29 cellular contexts compared by ENCODE assay signal in genomic region chr10:70201105-70201504, GRCh38.
"Had no signal": no experiment of that assay in that cellular context is flagged by ENCODE, and none has a peak within 500 bp of the region (broad histone marks: within the 10 kb centered on the region; RNA-seq: fewer than 3 reads in every experiment).

No MANE protein-coding gene starts in this region.

- DNase-seq: activated CD4-positive, alpha-beta T cell treated with anti-CD3 and anti-CD28 coated beads for 36 hours; activated CD4-positive, alpha-beta T cell treated with anti-CD3 and anti-CD28 coated beads, Interleukin-2, amount 10 ng/mL, durations not matched to agents 7 days and 5 days; activated CD4-positive, alpha-beta T cell treated with anti-CD3 and anti-CD28 coated beads, Interleukin-2, amount 50 U/mL, for 48 hours; activated effector memory CD4-positive, alpha-beta T cell treated with Interleukin-2 at 50 U/mL for 16 hours; activated naive CD4-positive, alpha-beta T cell treated with anti-CD3 and anti-CD28 coated beads, Interleukin-2, amount 10 ng/mL, durations not matched to agents 7 days and 5 days; activated T-cell treated with anti-CD3 and anti-CD28 coated beads, Interleukin-2, amount 50 U/mL, for 24 hours; amygdala; Karpas-422; MG63; NCI-H1048; NCI-H1105 treated with DMSO at 0.1 percent for 48 hours; NCI-H1436 treated with DMSO at 0.1 percent for 48 hours; NCI-H1694 treated with DMSO at 0.1 percent for 48 hours; NCI-H2029; NCI-H345; NCI-H524 treated with DMSO at 0.1 percent for 48 hours; SHP77; SK-N-SH had no signal

- H3K4me1 ChIP-seq: ascending aorta had no signal

- H3K4me2 ChIP-seq: SK-N-SH had no signal

- H3K9ac ChIP-seq: SK-N-SH had no signal

- H3K4me3 ChIP-seq: ascending aorta, coronary artery, MG63, SJSA1 had no signal

- H3K4me3 Mint-ChIP-seq: activated CD4-positive, alpha-beta T cell treated with anti-CD3 and anti-CD28 coated beads for 36 hours; activated CD4-positive, alpha-beta T cell treated with anti-CD3 and anti-CD28 coated beads, Interleukin-2, amount 10 ng/mL, durations not matched to agents 7 days and 5 days; activated naive CD4-positive, alpha-beta T cell treated with anti-CD3 and anti-CD28 coated beads, Interleukin-2, amount 10 ng/mL, durations not matched to agents 7 days and 5 days; activated naive CD8-positive, alpha-beta T cell; activated T-cell treated with anti-CD3 and anti-CD28 coated beads, Interleukin-2, amount 50 U/mL, for 24 hours; activated T-helper 1 cell treated with anti-CD3 and anti-CD28 coated beads, Interleukin-12 subunit alpha, Interleukin-12 subunit beta, Interleukin-2, Interleukin-4 antibody, amounts not matched to agents 30 ng/mL and 10 ng/mL and 1 ng/mL, durations not matched to agents 14 hours and 24 hours and 36 hours; T-helper 1 cell treated with Interleukin-12 subunit alpha and Interleukin-12 subunit beta and Interleukin-4 antibody, amounts not matched to agents 30 μg/mL and 1 μg/mL, for 36 hours; WTC11 had no signal

- H3K27ac ChIP-seq: ascending aorta, coronary artery, SJSA1 had no signal

- FAIRE-seq: TTC549 had no signal

- H3K27ac Mint-ChIP-seq: activated CD4-positive, alpha-beta T cell treated with anti-CD3 and anti-CD28 coated beads for 36 hours; activated naive CD4-positive, alpha-beta T cell treated with anti-CD3 and anti-CD28 coated beads, Interleukin-2, amount 10 ng/mL, durations not matched to agents 7 days and 5 days; activated naive CD8-positive, alpha-beta T cell; activated T-cell treated with anti-CD3 and anti-CD28 coated beads, Interleukin-2, amount 50 U/mL, for 24 hours; activated T-helper 1 cell treated with anti-CD3 and anti-CD28 coated beads, Interleukin-12 subunit alpha, Interleukin-12 subunit beta, Interleukin-2, Interleukin-4 antibody, amounts not matched to agents 30 ng/mL and 10 ng/mL and 1 ng/mL, durations not matched to agents 14 hours and 24 hours and 36 hours; WTC11 had no signal

- H3K27me3 Mint-ChIP-seq: activated CD4-positive, alpha-beta T cell treated with anti-CD3 and anti-CD28 coated beads for 36 hours; activated CD4-positive, alpha-beta T cell treated with anti-CD3 and anti-CD28 coated beads, Interleukin-2, amount 10 ng/mL, durations not matched to agents 7 days and 5 days; activated naive CD4-positive, alpha-beta T cell treated with anti-CD3 and anti-CD28 coated beads, Interleukin-2, amount 10 ng/mL, durations not matched to agents 7 days and 5 days; activated naive CD8-positive, alpha-beta T cell; activated T-cell treated with anti-CD3 and anti-CD28 coated beads, Interleukin-2, amount 50 U/mL, for 24 hours had no signal

- H3K4me1 Mint-ChIP-seq: WTC11 had no signal

- H3K9me3 Mint-ChIP-seq: activated CD4-positive, alpha-beta T cell treated with anti-CD3 and anti-CD28 coated beads, Interleukin-2, amount 10 ng/mL, durations not matched to agents 7 days and 5 days; activated naive CD4-positive, alpha-beta T cell treated with anti-CD3 and anti-CD28 coated beads, Interleukin-2, amount 10 ng/mL, durations not matched to agents 7 days and 5 days; activated T-cell treated with anti-CD3 and anti-CD28 coated beads, Interleukin-2, amount 50 U/mL, for 24 hours; activated T-helper 1 cell treated with anti-CD3 and anti-CD28 coated beads, Interleukin-12 subunit alpha, Interleukin-12 subunit beta, Interleukin-2, Interleukin-4 antibody, amounts not matched to agents 30 ng/mL and 10 ng/mL and 1 ng/mL, durations not matched to agents 14 hours and 24 hours and 36 hours; T-helper 1 cell treated with Interleukin-12 subunit alpha and Interleukin-12 subunit beta and Interleukin-4 antibody, amounts not matched to agents 30 μg/mL and 1 μg/mL, for 36 hours; T-helper 2 cell treated with Interferon-gamma antibody and Interleukin-4, amounts not matched to agents 5 μg/mL and 100 μg/mL, for 36 hours; WTC11 had no signal

- H3K9me3 ChIP-seq: ascending aorta, SJSA1 had no signal

- H3K27me3 ChIP-seq: ascending aorta, MG63, SJSA1 had no signal

- ATAC-seq: activated CD4-positive, alpha-beta T cell treated with anti-CD3 and anti-CD28 coated beads for 36 hours; activated CD4-positive, CD25-positive, alpha-beta regulatory T cell treated with anti-CD3 and anti-CD28 coated beads, Interleukin-2, amount 50 U/mL, for 24 hours; Panc1; WTC11 had no signal
